In genomic region chr17:83019376-83019775, GRCh38 we compare ENCODE assay signal across 35 cellular contexts.
"Had no signal": no experiment of that assay in that cellular context is flagged by ENCODE, and none has a peak within 500 bp of the region (broad histone marks: within the 10 kb centered on the region; RNA-seq: fewer than 3 reads in every experiment).

No MANE protein-coding gene starts in this region.

- H3K27ac Mint-ChIP-seq: activated B cell treated with CpG ODN at 0.5 μM for 24 hours; activated CD4-positive, alpha-beta memory T cell treated with anti-CD3 and anti-CD28 coated beads for 36 hours; activated CD4-positive, alpha-beta T cell treated with anti-CD3 and anti-CD28 coated beads, Interleukin-2, amount 10 ng/mL, durations not matched to agents 24 days and 14 days; activated CD8-positive, alpha-beta T cell treated with anti-CD3 and anti-CD28 coated beads for 36 hours; activated naive CD4-positive, alpha-beta T cell treated with anti-CD3 and anti-CD28 coated beads for 36 hours; activated naive CD4-positive, alpha-beta T cell treated with anti-CD3 and anti-CD28 coated beads, Interleukin-2, amount 50 U/mL, for 72 hours; activated naive CD8-positive, alpha-beta T cell treated with anti-CD3 and anti-CD28 coated beads for 36 hours; activated T-cell treated with anti-CD3 and anti-CD28 coated beads, Interleukin-2, amount 50 U/mL, for 72 hours; activated T-helper 1 cell treated with anti-CD3 and anti-CD28 coated beads, Interleukin-12 subunit alpha, Interleukin-12 subunit beta, Interleukin-2, Interleukin-4 antibody, amounts not matched to agents 30 ng/mL and 10 ng/mL and 1 ng/mL, durations not matched to agents 14 hours and 24 hours and 36 hours; activated T-helper 17 cell treated with anti-CD3 and anti-CD28 coated beads, Interleukin-2, amount 50 U/mL, for 72 hours; T-helper 1 cell treated with Interleukin-12 subunit alpha and Interleukin-12 subunit beta and Interleukin-4 antibody, amounts not matched to agents 30 μg/mL and 1 μg/mL, for 36 hours; T-helper 2 cell treated with Interferon-gamma antibody and Interleukin-4, amounts not matched to agents 5 μg/mL and 100 μg/mL, for 36 hours had no signal

- ATAC-seq: activated CD8-positive, alpha-beta T cell treated with anti-CD3 and anti-CD28 coated beads for 36 hours; activated naive CD4-positive, alpha-beta T cell treated with anti-CD3 and anti-CD28 coated beads, Interleukin-2, amount 50 U/mL, for 72 hours; activated T-cell treated with anti-CD3 and anti-CD28 coated beads, Interleukin-2, amount 50 U/mL, for 4 hours; activated T-cell treated with anti-CD3 and anti-CD28 coated beads, Interleukin-2, amount 50 U/mL, for 72 hours; activated T-helper 17 cell treated with anti-CD3 and anti-CD28 coated beads, Interleukin-2, amount 50 U/mL, for 72 hours; body of pancreas had no signal

- H3K4me1 Mint-ChIP-seq: activated B cell treated with CpG ODN at 0.5 μM for 24 hours; activated T-helper 17 cell treated with anti-CD3 and anti-CD28 coated beads, Interleukin-2, amount 50 U/mL, for 72 hours had no signal

- H3K9me3 ChIP-seq: adrenal gland, body of pancreas, breast epithelium had no signal

- H3K27me3 Mint-ChIP-seq: activated B cell treated with CpG ODN at 0.5 μM for 24 hours; activated CD4-positive, alpha-beta memory T cell treated with anti-CD3 and anti-CD28 coated beads for 36 hours; activated CD4-positive, alpha-beta T cell treated with anti-CD3 and anti-CD28 coated beads, Interleukin-2, amount 10 ng/mL, durations not matched to agents 24 days and 14 days; activated CD8-positive, alpha-beta T cell treated with anti-CD3 and anti-CD28 coated beads for 36 hours; activated naive CD8-positive, alpha-beta T cell treated with anti-CD3 and anti-CD28 coated beads for 36 hours; activated T-helper 17 cell treated with anti-CD3 and anti-CD28 coated beads, Interleukin-2, amount 50 U/mL, for 72 hours had no signal

- H3K4me3 Mint-ChIP-seq: activated B cell treated with CpG ODN at 0.5 μM for 24 hours; activated CD4-positive, alpha-beta memory T cell treated with anti-CD3 and anti-CD28 coated beads for 36 hours; activated CD4-positive, alpha-beta T cell treated with anti-CD3 and anti-CD28 coated beads, Interleukin-2, amount 10 ng/mL, durations not matched to agents 24 days and 14 days; activated CD8-positive, alpha-beta T cell treated with anti-CD3 and anti-CD28 coated beads for 36 hours; activated naive CD4-positive, alpha-beta T cell treated with anti-CD3 and anti-CD28 coated beads for 36 hours; activated naive CD8-positive, alpha-beta T cell treated with anti-CD3 and anti-CD28 coated beads for 36 hours; activated T-cell treated with anti-CD3 and anti-CD28 coated beads, Interleukin-2, amount 50 U/mL, for 4 hours; activated T-cell treated with anti-CD3 and anti-CD28 coated beads, Interleukin-2, amount 50 U/mL, for 72 hours; activated T-helper 1 cell treated with anti-CD3 and anti-CD28 coated beads, Interleukin-12 subunit alpha, Interleukin-12 subunit beta, Interleukin-2, Interleukin-4 antibody, amounts not matched to agents 30 ng/mL and 10 ng/mL and 1 ng/mL, durations not matched to agents 14 hours and 24 hours and 36 hours; activated T-helper 17 cell treated with anti-CD3 and anti-CD28 coated beads, Interleukin-2, amount 50 U/mL, for 72 hours; T-helper 1 cell treated with Interleukin-12 subunit alpha and Interleukin-12 subunit beta and Interleukin-4 antibody, amounts not matched to agents 30 μg/mL and 1 μg/mL, for 36 hours; T-helper 2 cell treated with Interferon-gamma antibody and Interleukin-4, amounts not matched to agents 5 μg/mL and 100 μg/mL, for 36 hours had no signal

- DNase-seq: activated B cell treated with CpG ODN at 0.5 μM for 24 hours; activated CD4-positive, alpha-beta memory T cell treated with anti-CD3 and anti-CD28 coated beads for 36 hours; activated CD4-positive, alpha-beta T cell treated with anti-CD3 and anti-CD28 coated beads for 4 hours; activated CD4-positive, alpha-beta T cell treated with anti-CD3 and anti-CD28 coated beads, Interleukin-2, amount 10 ng/mL, durations not matched to agents 24 days and 14 days; activated CD4-positive, alpha-beta T cell treated with anti-CD3 and anti-CD28 coated beads, Interleukin-2, amount 50 U/mL, for 1 hour; activated CD4-positive, alpha-beta T cell treated with anti-CD3 and anti-CD28 coated beads, Interleukin-2, amount 50 U/mL, for 4 hours; activated CD4-positive, CD25-positive, alpha-beta regulatory T cell treated with anti-CD3 and anti-CD28 coated beads, Interleukin-2, amount 50 U/mL, for 72 hours; activated CD8-positive, alpha-beta memory T cell treated with anti-CD3 and anti-CD28 coated beads, Interleukin-2, amount 50 U/mL, for 4 hours; activated CD8-positive, alpha-beta T cell treated with anti-CD3 and anti-CD28 coated beads for 36 hours; activated effector memory CD4-positive, alpha-beta T cell treated with anti-CD3 and anti-CD28 coated beads, Interleukin-2, amount 50 U/mL, for 16 hours; activated gamma-delta T cell treated with Interleukin-2 at 50 U/mL for 16 hours; activated naive CD4-positive, alpha-beta T cell; activated naive CD4-positive, alpha-beta T cell treated with anti-CD3 and anti-CD28 coated beads for 36 hours; activated naive CD4-positive, alpha-beta T cell treated with anti-CD3 and anti-CD28 coated beads, Interleukin-2, amount 50 U/mL, for 16 hours; activated naive CD8-positive, alpha-beta T cell treated with anti-CD3 and anti-CD28 coated beads for 36 hours; activated T-cell treated with anti-CD3 and anti-CD28 coated beads for 4 hours; activated T-cell treated with anti-CD3 and anti-CD28 coated beads, Interleukin-2, amount 50 U/mL, for 1 hour; activated T-cell treated with anti-CD3 and anti-CD28 coated beads, Interleukin-2, amount 50 U/mL, for 4 hours; activated T-cell treated with anti-CD3 and anti-CD28 coated beads, Interleukin-2, amount 50 U/mL, for 72 hours; adrenal gland; amniotic stem cell; aorta; body of pancreas; brain microvascular endothelial cell; central memory CD4-positive, alpha-beta T cell; T-helper 1 cell; T-helper 2 cell; T-helper 9 cell had no signal

- H3K4me3 ChIP-seq: adrenal gland, body of pancreas, breast epithelium had no signal

- H3K36me3 Mint-ChIP-seq: activated naive CD4-positive, alpha-beta T cell treated with anti-CD3 and anti-CD28 coated beads, Interleukin-2, amount 50 U/mL, for 72 hours had no signal

- H3K4me1 ChIP-seq: adrenal gland, body of pancreas, breast epithelium had no signal

- H3K36me3 ChIP-seq: adrenal gland, brain microvascular endothelial cell, breast epithelium had no signal

- H3K27ac ChIP-seq: adrenal gland, body of pancreas, brain microvascular endothelial cell, breast epithelium, VCaP had no signal

- H3K27me3 ChIP-seq: adrenal gland, body of pancreas, brain microvascular endothelial cell, breast epithelium had no signal

- H3K9me3 Mint-ChIP-seq: activated B cell treated with CpG ODN at 0.5 μM for 24 hours; activated CD4-positive, alpha-beta memory T cell treated with anti-CD3 and anti-CD28 coated beads for 36 hours; activated CD4-positive, alpha-beta T cell treated with anti-CD3 and anti-CD28 coated beads, Interleukin-2, amount 10 ng/mL, durations not matched to agents 24 days and 14 days; activated CD8-positive, alpha-beta T cell treated with anti-CD3 and anti-CD28 coated beads for 36 hours; activated naive CD4-positive, alpha-beta T cell treated with anti-CD3 and anti-CD28 coated beads for 36 hours; activated naive CD4-positive, alpha-beta T cell treated with anti-CD3 and anti-CD28 coated beads, Interleukin-2, amount 50 U/mL, for 72 hours; activated naive CD8-positive, alpha-beta T cell treated with anti-CD3 and anti-CD28 coated beads for 36 hours; activated T-cell treated with anti-CD3 and anti-CD28 coated beads, Interleukin-2, amount 50 U/mL, for 4 hours; activated T-cell treated with anti-CD3 and anti-CD28 coated beads, Interleukin-2, amount 50 U/mL, for 72 hours; activated T-helper 1 cell treated with anti-CD3 and anti-CD28 coated beads, Interleukin-12 subunit alpha, Interleukin-12 subunit beta, Interleukin-2, Interleukin-4 antibody, amounts not matched to agents 30 ng/mL and 10 ng/mL and 1 ng/mL, durations not matched to agents 14 hours and 24 hours and 36 hours; activated T-helper 17 cell treated with anti-CD3 and anti-CD28 coated beads, Interleukin-2, amount 50 U/mL, for 72 hours; T-helper 1 cell treated with Interleukin-12 subunit alpha and Interleukin-12 subunit beta and Interleukin-4 antibody, amounts not matched to agents 30 μg/mL and 1 μg/mL, for 36 hours; T-helper 2 cell treated with Interferon-gamma antibody and Interleukin-4, amounts not matched to agents 5 μg/mL and 100 μg/mL, for 36 hours had no signal
